In genomic region chr13:65582160-65582559, GRCh38 we compare ENCODE assay signal across 24 cellular contexts.
"Had no signal": no experiment of that assay in that cellular context is flagged by ENCODE, and none has a peak within 500 bp of the region (broad histone marks: within the 10 kb centered on the region; RNA-seq: fewer than 3 reads in every experiment).

No MANE protein-coding gene starts in this region.

- H3K36me3 ChIP-seq: adrenal gland, ascending aorta, brain microvascular endothelial cell, sigmoid colon, stomach, suprapubic skin, tibial nerve, uterus, WERI-Rb-1 had no signal

- H3K4me1 Mint-ChIP-seq: stimulated activated memory B cell treated with anti-CD40 and anti-IgM and Interleukin-4, amounts not matched to agents 10 μg/mL and 1 μg/mL and 100 μg/mL, for 72 hours had no signal

- H3K36me3 Mint-ChIP-seq: activated naive CD8-positive, alpha-beta T cell; stimulated activated memory B cell treated with anti-CD40 and anti-IgM and Interleukin-4, amounts not matched to agents 10 μg/mL and 1 μg/mL and 100 μg/mL, for 72 hours had no signal

- H3K4me1 ChIP-seq: adrenal gland, ascending aorta, foreskin keratinocyte, sigmoid colon, stomach, suprapubic skin, tibial nerve, uterus had no signal

- H3K27ac ChIP-seq: adrenal gland, ascending aorta, brain microvascular endothelial cell, foreskin keratinocyte, sigmoid colon, stomach, suprapubic skin, tibial nerve, uterus, WERI-Rb-1 had no signal

- H3K9me3 ChIP-seq: adrenal gland, ascending aorta, sigmoid colon, stomach, suprapubic skin, tibial nerve, uterus had no signal

- DNase-seq: activated CD4-positive, alpha-beta T cell treated with anti-CD3 and anti-CD28 coated beads for 1 hour; activated naive CD4-positive, alpha-beta T cell; activated T-cell treated with anti-CD3 and anti-CD28 coated beads, Interleukin-2, amount 50 U/mL, for 1 hour; adrenal gland; brain microvascular endothelial cell; central memory CD4-positive, alpha-beta T cell; dermis blood vessel endothelial cell; effector CD8-positive, alpha-beta T cell; foreskin keratinocyte; left ventricle myocardium superior; mammary epithelial cell; posterior cingulate gyrus; retina; sigmoid colon; stimulated activated CD4-positive, alpha-beta T cell treated with anti-CD3 and anti-CD28 coated beads, Interleukin-15, amount 100 ng/mL, for 24 hours; stomach; uterus; WERI-Rb-1 had no signal

- H3K27me3 ChIP-seq: adrenal gland, ascending aorta, brain microvascular endothelial cell, foreskin keratinocyte, sigmoid colon, stomach, suprapubic skin, tibial nerve, uterus had no signal

- H3K27ac Mint-ChIP-seq: activated naive CD8-positive, alpha-beta T cell; stimulated activated memory B cell treated with anti-CD40 and anti-IgM and Interleukin-4, amounts not matched to agents 10 μg/mL and 1 μg/mL and 100 μg/mL, for 72 hours had no signal

- H3K4me3 ChIP-seq: adrenal gland, ascending aorta, sigmoid colon, smooth muscle cell, stomach, suprapubic skin, tibial nerve, uterus had no signal

- H3K4me2 ChIP-seq: smooth muscle cell had no signal

- H3K4me3 Mint-ChIP-seq: activated naive CD8-positive, alpha-beta T cell; stimulated activated memory B cell treated with anti-CD40 and anti-IgM and Interleukin-4, amounts not matched to agents 10 μg/mL and 1 μg/mL and 100 μg/mL, for 72 hours had no signal

- H3K27me3 Mint-ChIP-seq: activated naive CD8-positive, alpha-beta T cell; stimulated activated memory B cell treated with anti-CD40 and anti-IgM and Interleukin-4, amounts not matched to agents 10 μg/mL and 1 μg/mL and 100 μg/mL, for 72 hours had no signal

- ATAC-seq: foreskin keratinocyte; left ventricle myocardium superior; stimulated activated memory B cell treated with anti-CD40 and anti-IgM and Interleukin-4, amounts not matched to agents 10 μg/mL and 1 μg/mL and 100 μg/mL, for 72 hours had no signal
